In genomic region chr6:108074057-108074358, GRCh38 we compare ENCODE assay signal across 8 cellular contexts. TPM values are rescaled to one million over a fixed set of nuclear protein-coding genes. Genes with fewer than 3 reads are reported as not detected.
DNase-seq lines count a peak whose midpoint lies in the region; ATAC-seq and TF ChIP-seq lines count a peak whose summit lies in the region.

No MANE protein-coding gene starts in this region.

- H3K36me3 ChIP-seq in SJCRH30: no peaks in the 10 kb centered on the region
- H3K36me3 ChIP-seq in parathyroid adenoma (ENCODE audit: control insufficient read depth, insufficient read depth, low read length): no peaks in the 10 kb centered on the region

- peak overlapping the region; percentile 74 for H3K4me3 ChIP-seq in GM12865 (ENCODE audit: low read depth, low read length)
- H3K4me3 ChIP-seq in SJCRH30: peak overlapping the region; percentile 92
- peak overlapping the region; percentile 90 for H3K4me3 ChIP-seq in fibroblast of mammary gland (ENCODE audit: control insufficient read depth, low read depth, low read length)
- peak overlapping the region; percentile 97 for H3K4me3 ChIP-seq in parathyroid adenoma (ENCODE audit: low read depth, low read length)

- DNase-seq in GM12865 (ENCODE audit: low read depth) (peak; percentile 54), SJCRH30 (no peak), fibroblast of mammary gland (ENCODE audit: low read depth) (no peak), SIG-M5 (lab: John Stamatoyannopoulos, UW) (no peak), NCI-H187 treated with DMSO at 0.1 percent for 48 hours (lab: John Stamatoyannopoulos, UW) (no peak), NCI-H526 (lab: John Stamatoyannopoulos, UW) (no peak)

- H3K4me1 ChIP-seq in SJCRH30 (no peaks in the 10 kb centered on the region; the same call in 1 of the 2 replicates), parathyroid adenoma (no peaks in the 10 kb centered on the region)

- H3K79me2 ChIP-seq in parathyroid adenoma: no peaks in the 10 kb centered on the region

- H3K9me3 ChIP-seq in SJCRH30 (replicated peaks): no peaks in the 10 kb centered on the region
- H3K9me3 ChIP-seq in parathyroid adenoma (ENCODE audit: control insufficient read depth, low read length): no peaks in the 10 kb centered on the region

- H3K4me2 ChIP-seq in parathyroid adenoma (ENCODE audit: low read length): peak overlapping the region; percentile 100

- H3K27me3 ChIP-seq in SJCRH30 (no peaks in the 10 kb centered on the region), parathyroid adenoma (ENCODE audit: control insufficient read depth, insufficient read depth, low read length) (no peaks in the 10 kb centered on the region)

- ATAC-seq in HG02588 (IDR thresholded peaks at IDR 0.05; ENCODE audit: unreplicated experiment): peak; percentile 29

- TF ChIP-seq CTCF in GM12865 (IDR thresholded peaks at IDR 0.05; ENCODE audit: insufficient read depth, low read depth, low read length, missing control alignments) (no peak), fibroblast of mammary gland (conservative IDR thresholded peaks at IDR 0.05; ENCODE audit: control insufficient read depth, insufficient read depth, low read depth, low read length) (no peak), parathyroid adenoma (IDR thresholded peaks at IDR 0.05) (no peak)

- H2AFZ ChIP-seq in parathyroid adenoma: peak overlapping the region; percentile 98

- H3K27ac ChIP-seq in SJCRH30 (peak overlapping the region; percentile 37; the same call in 1 of the 2 replicates), parathyroid adenoma (peak overlapping the region; percentile 74)

- peak overlapping the region; percentile 83 for H3K9ac ChIP-seq in parathyroid adenoma

RNA-seq across cellular contexts. Expression of gene OSTM1, which starts 0.5 kb away (rescaled TPM):
- 35.2 and 39.3 TPM in 2 replicates for total RNA-seq in SJCRH30 (2014; rRNA removed; shearing (Covaris generic))
